Comparison of ENCODE assay signal across 30 cellular contexts in the genomic region with DNA sequence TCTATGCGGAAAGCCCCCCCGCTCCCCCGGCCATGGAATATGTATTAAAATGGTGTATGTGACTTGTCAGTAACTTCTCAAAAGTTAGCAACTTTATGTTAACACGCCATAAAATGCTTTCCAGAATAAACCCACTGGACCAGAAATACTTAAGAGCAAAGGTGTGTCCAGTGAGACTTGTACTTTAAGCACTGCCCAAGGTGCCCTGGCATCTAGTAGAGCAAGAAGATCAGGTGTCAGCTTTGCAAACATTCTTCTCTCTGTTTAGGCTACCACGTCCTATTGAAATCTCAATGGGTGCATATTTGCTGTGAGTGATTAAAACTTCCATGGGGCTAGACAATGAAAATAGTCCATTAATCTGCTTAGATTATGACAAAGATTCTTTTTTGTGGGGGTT.
DNase-seq lines count a peak whose midpoint lies in the region; ATAC-seq and TF ChIP-seq lines count a peak whose summit lies in the region.
"Had no signal": no experiment of that assay in that cellular context is flagged by ENCODE, and none has a peak within 500 bp of the region (broad histone marks: within the 10 kb centered on the region; RNA-seq: fewer than 3 reads in every experiment).

No MANE protein-coding gene starts in this region.

- H3K4me3 ChIP-seq in body of pancreas = no peak overlapping the region
- no peak overlapping the region for H3K4me3 ChIP-seq in lower lobe of right lung
- H3K4me3 ChIP-seq: A549, GM23338, lung, tibial nerve had no signal

- no peaks in the 10 kb centered on the region for H3K9me3 Mint-ChIP-seq in activated T-cell treated with anti-CD3 and anti-CD28 coated beads, Interleukin-2, amount 50 U/mL, for 72 hours
- no peaks in the 10 kb centered on the region for H3K9me3 Mint-ChIP-seq in activated T-cell treated with anti-CD3 and anti-CD28 coated beads, Interleukin-2, amount 50 U/mL, for 4 hours
- H3K9me3 Mint-ChIP-seq: GM23338; immature natural killer cell; stimulated activated naive CD8-positive, alpha-beta T cell treated with anti-CD3 and anti-CD28 coated beads, Interleukin-15, Interleukin-2, amounts not matched to agents 100 ng/mL and 50 ng/mL, for 24 hours had no signal

- no peaks in the 10 kb centered on the region for H3K9me3 ChIP-seq in body of pancreas
- H3K9me3 ChIP-seq in lower lobe of right lung = no peaks in the 10 kb centered on the region
- H3K9me3 ChIP-seq: A549, tibial nerve had no signal

- no peaks in the 10 kb centered on the region for H3K36me3 Mint-ChIP-seq in activated T-cell treated with anti-CD3 and anti-CD28 coated beads, Interleukin-2, amount 50 U/mL, for 72 hours (ENCODE audit: insufficient read depth in 2 of 2)
- H3K36me3 Mint-ChIP-seq in activated T-cell treated with anti-CD3 and anti-CD28 coated beads, Interleukin-2, amount 50 U/mL, for 4 hours (ENCODE audit: insufficient read depth) = peaks cover 39% of the 10 kb centered on the region

- 69 to 71% methylated on average over 5 of the region's 5 CpGs for WGBS in body of pancreas, 2 donors

- H3K4me1 ChIP-seq in body of pancreas (peaks cover 28% of the 10 kb centered on the region), lower lobe of right lung (no peaks in the 10 kb centered on the region)
- H3K4me1 ChIP-seq: tibial nerve had no signal

- H3K4me1 Mint-ChIP-seq in activated T-cell treated with anti-CD3 and anti-CD28 coated beads, Interleukin-2, amount 50 U/mL, for 72 hours (ENCODE audit: low read depth) = peaks cover 7% of the 10 kb centered on the region
- no peaks in the 10 kb centered on the region for H3K4me1 Mint-ChIP-seq in activated T-cell treated with anti-CD3 and anti-CD28 coated beads, Interleukin-2, amount 50 U/mL, for 4 hours (ENCODE audit: low read depth)
- H3K4me1 Mint-ChIP-seq: B cell, immature natural killer cell had no signal

- ATAC-seq in activated T-cell treated with anti-CD3 and anti-CD28 coated beads, Interleukin-2, amount 50 U/mL, for 72 hours (replicated peaks in 1 of 2) = no peak
- no peak for ATAC-seq in activated T-cell treated with anti-CD3 and anti-CD28 coated beads, Interleukin-2, amount 50 U/mL, for 4 hours
- ATAC-seq in body of pancreas (no peak), lower lobe of right lung (peak; percentile 68 to 78), left cardiac atrium (no peak), HG03520 (IDR thresholded peaks at IDR 0.05; ENCODE audit: unreplicated experiment) (no peak)
- ATAC-seq: A549, GM23338, right cardiac atrium had no signal

- no peaks in the 10 kb centered on the region for H3K27me3 Mint-ChIP-seq in activated T-cell treated with anti-CD3 and anti-CD28 coated beads, Interleukin-2, amount 50 U/mL, for 72 hours (ENCODE audit: low read depth)
- no peaks in the 10 kb centered on the region for H3K27me3 Mint-ChIP-seq in activated T-cell treated with anti-CD3 and anti-CD28 coated beads, Interleukin-2, amount 50 U/mL, for 4 hours (ENCODE audit: low read depth)
- H3K27me3 Mint-ChIP-seq: B cell; stimulated activated naive CD8-positive, alpha-beta T cell treated with anti-CD3 and anti-CD28 coated beads, Interleukin-15, Interleukin-2, amounts not matched to agents 100 ng/mL and 50 ng/mL, for 24 hours had no signal

- no peak overlapping the region for H3K4me3 Mint-ChIP-seq in activated T-cell treated with anti-CD3 and anti-CD28 coated beads, Interleukin-2, amount 50 U/mL, for 72 hours
- no peak overlapping the region for H3K4me3 Mint-ChIP-seq in activated T-cell treated with anti-CD3 and anti-CD28 coated beads, Interleukin-2, amount 50 U/mL, for 4 hours
- H3K4me3 Mint-ChIP-seq: B cell; GM23338; immature natural killer cell; stimulated activated naive CD8-positive, alpha-beta T cell treated with anti-CD3 and anti-CD28 coated beads, Interleukin-15, Interleukin-2, amounts not matched to agents 100 ng/mL and 50 ng/mL, for 24 hours had no signal

- H3K27ac Mint-ChIP-seq in activated T-cell treated with anti-CD3 and anti-CD28 coated beads, Interleukin-2, amount 50 U/mL, for 72 hours = peak overlapping the region; percentile 55
- H3K27ac Mint-ChIP-seq: B cell; GM23338; stimulated activated naive CD8-positive, alpha-beta T cell treated with anti-CD3 and anti-CD28 coated beads, Interleukin-15, Interleukin-2, amounts not matched to agents 100 ng/mL and 50 ng/mL, for 24 hours had no signal

- H3K27me3 ChIP-seq in body of pancreas (no peaks in the 10 kb centered on the region), lower lobe of right lung (ENCODE audit: low read depth) (no peaks in the 10 kb centered on the region)
- H3K27me3 ChIP-seq: tibial nerve had no signal

- TF ChIP-seq POLR2A in body of pancreas (IDR thresholded peaks at IDR 0.05) = no peak

- TF ChIP-seq CTCF in body of pancreas (IDR thresholded peaks at IDR 0.05) (no peak), lower lobe of right lung (IDR thresholded peaks at IDR 0.05) (no peak)

- peak overlapping the region in 3 of 4 donors; percentile 24 to 58 (median 41) for H3K27ac ChIP-seq in body of pancreas
- no peak overlapping the region for H3K27ac ChIP-seq in lower lobe of right lung
- H3K27ac ChIP-seq: A549, tibial nerve had no signal

- intact Hi-C loops in body of pancreas (cut with DNase I) (no loop called here), lower lobe of right lung (cut with DNase I) (no loop called here), left cardiac atrium (cut with DNase I) (no loop called here)

- no peak for DNase-seq in activated T-cell treated with anti-CD3 and anti-CD28 coated beads, Interleukin-2, amount 50 U/mL, for 72 hours
- DNase-seq in activated T-cell treated with anti-CD3 and anti-CD28 coated beads, Interleukin-2, amount 50 U/mL, for 4 hours = no peak
- no peak for DNase-seq in body of pancreas
- DNase-seq in lower lobe of right lung = no peak
- no peak for DNase-seq in left cardiac atrium
- no peak for DNase-seq in UCSD-AML1 (lab: John Stamatoyannopoulos, UW; ENCODE audit: unreplicated experiment)
- DNase-seq in NCI-H524 treated with DMSO at 0.1 percent for 48 hours (lab: John Stamatoyannopoulos, UW) = no peak
- DNase-seq: activated CD4-positive, alpha-beta T cell treated with anti-CD3 and anti-CD28 coated beads for 1 hour; activated naive CD4-positive, alpha-beta T cell; activated T-cell treated with anti-CD3 and anti-CD28 coated beads, Interleukin-2, amount 50 U/mL, for 1 hour; amniotic stem cell; caudate nucleus; COR-L47; foreskin fibroblast; immature natural killer cell; NCI-H1092 treated with DMSO at 0.1 percent for 48 hours; NCI-H2081 treated with DMSO at 0.1 percent for 48 hours; NCI-H748 treated with DMSO at 0.1 percent for 48 hours; nucleus accumbens; right cardiac atrium; Right ventricle myocardium superior; stimulated activated CD4-positive, alpha-beta T cell treated with anti-CD3 and anti-CD28 coated beads, Interleukin-4, amount 100 ng/mL, for 4 hours; SW 1271 had no signal

- no peaks in the 10 kb centered on the region for H3K36me3 ChIP-seq in body of pancreas (replicated peaks in 1 of 2; ENCODE audit: insufficient read depth in 1 of 2, low read depth in 2 of 2)
- H3K36me3 ChIP-seq in lower lobe of right lung = peaks cover 31% of the 10 kb centered on the region

Comparison
In these comparisons a context has a peak if more than half of its experiments do, and no peak if none do; other contexts are left out.
1. ATAC-seq: peak in lower lobe of right lung (2 of 2); none in activated T-cell treated with anti-CD3 and anti-CD28 coated beads, Interleukin-2, amount 50 U/mL, for 72 hours (0 of 2), activated T-cell treated with anti-CD3 and anti-CD28 coated beads, Interleukin-2, amount 50 U/mL, for 4 hours (0 of 2), body of pancreas (single experiment), left cardiac atrium (0 of 2) and HG03520 (single experiment).